Comparison of ENCODE assay signal across 7 cellular contexts in genomic region chr9:76905984-76906861, GRCh38. TPM values are rescaled to one million over a fixed set of nuclear protein-coding genes. Genes with fewer than 3 reads are reported as not detected.
DNase-seq lines count a peak whose midpoint lies in the region; ATAC-seq and TF ChIP-seq lines count a peak whose summit lies in the region.

A gene with protein sequence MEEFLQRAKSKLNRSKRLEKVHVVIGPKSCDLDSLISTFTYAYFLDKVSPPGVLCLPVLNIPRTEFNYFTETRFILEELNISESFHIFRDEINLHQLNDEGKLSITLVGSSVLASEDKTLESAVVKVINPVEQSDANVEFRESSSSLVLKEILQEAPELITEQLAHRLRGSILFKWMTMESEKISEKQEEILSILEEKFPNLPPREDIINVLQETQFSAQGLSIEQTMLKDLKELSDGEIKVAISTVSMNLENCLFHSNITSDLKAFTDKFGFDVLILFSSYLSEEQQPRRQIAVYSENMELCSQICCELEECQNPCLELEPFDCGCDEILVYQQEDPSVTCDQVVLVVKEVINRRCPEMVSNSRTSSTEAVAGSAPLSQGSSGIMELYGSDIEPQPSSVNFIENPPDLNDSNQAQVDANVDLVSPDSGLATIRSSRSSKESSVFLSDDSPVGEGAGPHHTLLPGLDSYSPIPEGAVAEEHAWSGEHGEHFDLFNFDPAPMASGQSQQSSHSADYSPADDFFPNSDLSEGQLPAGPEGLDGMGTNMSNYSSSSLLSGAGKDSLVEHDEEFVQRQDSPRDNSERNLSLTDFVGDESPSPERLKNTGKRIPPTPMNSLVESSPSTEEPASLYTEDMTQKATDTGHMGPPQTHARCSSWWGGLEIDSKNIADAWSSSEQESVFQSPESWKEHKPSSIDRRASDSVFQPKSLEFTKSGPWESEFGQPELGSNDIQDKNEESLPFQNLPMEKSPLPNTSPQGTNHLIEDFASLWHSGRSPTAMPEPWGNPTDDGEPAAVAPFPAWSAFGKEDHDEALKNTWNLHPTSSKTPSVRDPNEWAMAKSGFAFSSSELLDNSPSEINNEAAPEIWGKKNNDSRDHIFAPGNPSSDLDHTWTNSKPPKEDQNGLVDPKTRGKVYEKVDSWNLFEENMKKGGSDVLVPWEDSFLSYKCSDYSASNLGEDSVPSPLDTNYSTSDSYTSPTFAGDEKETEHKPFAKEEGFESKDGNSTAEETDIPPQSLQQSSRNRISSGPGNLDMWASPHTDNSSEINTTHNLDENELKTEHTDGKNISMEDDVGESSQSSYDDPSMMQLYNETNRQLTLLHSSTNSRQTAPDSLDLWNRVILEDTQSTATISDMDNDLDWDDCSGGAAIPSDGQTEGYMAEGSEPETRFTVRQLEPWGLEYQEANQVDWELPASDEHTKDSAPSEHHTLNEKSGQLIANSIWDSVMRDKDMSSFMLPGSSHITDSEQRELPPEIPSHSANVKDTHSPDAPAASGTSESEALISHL (N-terminal part only) (minus strand): TSS chr9:76906114. CDS start chr9:76905963, 151 bp downstream.

- 2% methylated on average over 25 of the region's 72 CpGs for WGBS in SK-N-SH (ENCODE audit: low lambda C conversion rate)

- H3F3A ChIP-seq in SK-N-SH (replicated peaks; ENCODE audit: insufficient read depth) = no peaks in the 10 kb centered on the region

- H3K9ac ChIP-seq in SK-N-SH = no peak within 1 kb of the TSS

- H3K27me3 ChIP-seq in SK-N-SH (ENCODE audit: insufficient read depth) = peaks cover 62% of the 10 kb centered on the region

- CTCF ChIA-PET in SK-N-SH (lab: Yijun Ruan, JAX) = no interaction called here

- H2AFZ ChIP-seq in SK-N-SH (ENCODE audit: low read depth) = no peak within 1 kb of the TSS

- no peaks in the 10 kb centered on the region for H3K9me2 ChIP-seq in SK-N-SH

- no peaks in the 10 kb centered on the region for H3K79me2 ChIP-seq in SK-N-SH (ENCODE audit: insufficient read depth)

- peak; percentile 60 for DNase-seq in GM13976 (ENCODE audit: low spot score)
- peak; percentile 35 for DNase-seq in SK-N-SH
- DNase-seq in erythroblast (lab: John Stamatoyannopoulos, UW) = peak; percentile 21 to 52
- DNase-seq in mesenteric fat pad (ENCODE audit: low spot score) = peak; percentile 92

- H3K4me1 ChIP-seq in SK-N-SH (ENCODE audit: control insufficient read depth in 1 of 2, insufficient read depth in 2 of 2, low read depth in 1 of 2, low read length in 1 of 2) = no peaks in the 10 kb centered on the region

- no peak for TF ChIP-seq RAD21 in SK-N-SH (IDR thresholded peaks at IDR 0.05; ENCODE audit: low read length)

- no peak for TF ChIP-seq POLR2A in erythroblast (IDR thresholded peaks at IDR 0.05; ENCODE audit: low read length)

- in situ Hi-C loops in GM13976 (cut with MboI; ENCODE audit: low sequenced_read_pairs, unreplicated experiment) = no loop called here

- TF ChIP-seq CTCF in GM13976 (IDR thresholded peaks at IDR 0.05; ENCODE audit: borderline replicate concordance, control extremely low read depth, extremely low read depth, insufficient read depth, missing control alignments) (no peak), SK-N-SH (IDR thresholded peaks at IDR 0.05) (no peak)

- POLR2A ChIA-PET in SK-N-SH (lab: Yijun Ruan, JAX) = no interaction called here

- peak within 1 kb of the TSS; percentile 30 to 33; a peak in 3 of 4 replicates for H3K4me3 ChIP-seq in SK-N-SH (ENCODE audit: low read depth in 2 of 2, low read length in 1 of 2)

- TF ChIP-seq EP300 in SK-N-SH (IDR thresholded peaks at IDR 0.05; ENCODE audit: borderline replicate concordance in 1 of 2, low read depth in 1 of 2, low read length in 1 of 2) = no peak

- H3K27ac ChIP-seq in KOPT-K1 (ENCODE audit: low read depth, low read length, poor library complexity, severe bottlenecking) (peak within 1 kb of the TSS; percentile 24), SK-N-SH (ENCODE audit: low read depth in 2 of 2, low read length in 1 of 2) (no peak within 1 kb of the TSS), temporal lobe (ENCODE audit: low read depth, low read length) (peak within 1 kb of the TSS; percentile 75)

- ATAC-seq in GM19351 (IDR thresholded peaks at IDR 0.05; ENCODE audit: unreplicated experiment) = no peak

- H4K20me1 ChIP-seq in SK-N-SH (ENCODE audit: insufficient read depth) = no peaks in the 10 kb centered on the region

- H3K9me3 ChIP-seq in KOPT-K1 (ENCODE audit: insufficient read depth, low read length, poor library complexity, severe bottlenecking) (no peaks in the 10 kb centered on the region), SK-N-SH (no peaks in the 10 kb centered on the region)

- peak within 1 kb of the TSS; percentile 69; the same call in 1 of the 2 replicates for H3K4me2 ChIP-seq in SK-N-SH

- H3K36me3 ChIP-seq in KOPT-K1 (ENCODE audit: insufficient read depth, low read length) (no peaks in the 10 kb centered on the region), SK-N-SH (replicated peaks in 1 of 2; ENCODE audit: control insufficient read depth in 1 of 2, insufficient read depth in 2 of 2, low read length in 1 of 2) (no peaks in the 10 kb centered on the region)

TF ChIP-seq in SK-N-SH, 30 proteins besides CTCF, POLR2A, EP300 and RAD21:
- TF ChIP-seq REST (IDR thresholded peaks at IDR 0.05; ENCODE audit: low read depth, low read length) = peak; percentile 98
- peak; percentile 46; the same call in 1 of the 2 replicates for TF ChIP-seq NFIC (IDR thresholded peaks at IDR 0.05; ENCODE audit: borderline replicate concordance)
- no peak for TF ChIP-seq EZH2phosphoT487 (IDR thresholded peaks at IDR 0.05; ENCODE audit: borderline replicate concordance, low read depth)
- TF ChIP-seq RCOR1 (IDR thresholded peaks at IDR 0.05; ENCODE audit: low read length) = no peak
- TF ChIP-seq GABPA (IDR thresholded peaks at IDR 0.05; ENCODE audit: low read depth) = no peak
- TF ChIP-seq, protein P1, sequence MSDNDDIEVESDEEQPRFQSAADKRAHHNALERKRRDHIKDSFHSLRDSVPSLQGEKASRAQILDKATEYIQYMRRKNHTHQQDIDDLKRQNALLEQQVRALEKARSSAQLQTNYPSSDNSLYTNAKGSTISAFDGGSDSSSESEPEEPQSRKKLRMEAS (IDR thresholded peaks at IDR 0.05; ENCODE audit: low read depth) = 0 out of 2 replicates have a peak, but pooled peaks have one; percentile 13
- TF ChIP-seq FOXJ3 (CRISPR knock-in tag; IDR thresholded peaks at IDR 0.05) = no peak
- no peak for TF ChIP-seq USF1 (IDR thresholded peaks at IDR 0.05; ENCODE audit: borderline replicate concordance, low read depth)
- no peak for TF ChIP-seq IRF3 (IDR thresholded peaks at IDR 0.05; ENCODE audit: low read depth, low read length)

RNA-seq across cellular contexts. Expression of the gene that starts here (rescaled TPM):
- polyA plus RNA-seq in SK-N-SH (2012; rRNA removed) = 13.0 and 28.6 TPM in 2 replicates
- polyA plus RNA-seq in SK-N-SH (2012; cell fraction: cytosol; rRNA removed) = 28.0 and 30.5 TPM in 2 replicates
- 10.9 and 24.6 TPM in 2 replicates for polyA plus RNA-seq in SK-N-SH (2012; cell fraction: nucleus; rRNA removed)
- 13.9 TPM for total RNA-seq in mesenteric fat pad
- 22.9 TPM for total RNA-seq in temporal lobe

Comparison
In these comparisons a context has a peak if more than half of its experiments do, and no peak if none do; other contexts are left out.
1. DNase-seq: peak in every context shown above with its lines; median percentile 92 in mesenteric fat pad; 60 in GM13976; 36 in erythroblast; 35 in SK-N-SH.
2. H3K27ac ChIP-seq: peak in KOPT-K1 (single experiment) and temporal lobe (single experiment); none in SK-N-SH (0 of 2).